In the genomic region with DNA sequence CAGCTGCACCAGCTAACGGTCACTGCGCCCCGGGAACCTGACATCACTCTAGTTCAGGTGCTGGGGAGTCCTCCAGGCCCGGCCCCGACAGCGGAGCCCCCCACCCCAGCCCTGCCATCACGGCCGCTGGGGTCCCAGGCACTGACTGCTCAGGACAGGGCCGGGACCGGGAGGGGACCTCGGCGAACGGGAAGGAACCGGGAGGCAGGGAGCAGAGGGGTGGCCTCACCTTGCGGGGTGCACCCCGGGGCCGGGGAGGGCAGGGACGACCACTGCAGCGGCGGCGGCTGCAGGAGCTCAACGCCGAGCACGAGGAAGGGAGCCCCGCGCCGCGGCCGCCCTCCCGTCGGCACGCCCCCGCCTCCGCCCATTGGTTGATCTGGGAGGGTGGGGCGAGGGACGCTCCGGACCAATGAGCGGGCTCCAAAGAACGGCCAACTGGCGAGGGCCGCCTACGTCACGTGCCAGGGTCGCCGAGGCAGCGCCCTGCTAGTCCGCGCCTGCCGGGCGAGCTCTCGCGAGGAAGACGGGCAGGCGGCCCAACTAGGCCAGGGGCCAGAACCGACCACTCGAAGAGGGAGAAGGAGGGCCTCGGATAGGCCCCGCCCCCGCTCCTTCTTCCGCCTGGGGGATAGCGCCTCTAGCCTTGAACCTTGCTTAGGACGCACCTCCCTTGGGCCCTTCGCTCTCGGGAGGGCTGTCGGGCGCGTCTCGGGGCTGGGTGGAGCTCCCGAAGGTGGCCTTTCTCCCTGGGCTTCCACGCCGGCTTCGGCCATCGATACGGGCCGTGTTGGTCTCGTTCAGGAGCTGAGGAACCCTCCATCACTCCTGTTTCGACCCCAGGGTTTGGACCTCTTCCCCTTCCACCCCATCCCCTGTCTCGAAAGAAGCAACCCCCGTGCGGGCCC, we compare ENCODE assay signal across 8 cellular contexts. TPM values are rescaled to one million over a fixed set of nuclear protein-coding genes. Genes with fewer than 3 reads are reported as not detected.
DNase-seq lines count a peak whose midpoint lies in the region; ATAC-seq and TF ChIP-seq lines count a peak whose summit lies in the region.

ADISSP (minus strand) TSS at position 320 of the 908 bp plus-strand sequence. CDS start 7,653 bp downstream, outside the sequence.

- peak within 1 kb of the TSS; percentile 89 for H3K4me3 Mint-ChIP-seq in activated T-helper 17 cell treated with anti-CD3 and anti-CD28 coated beads, Interleukin-2, amount 50 U/mL, for 72 hours
- H3K4me3 Mint-ChIP-seq in naive B cell = peak within 1 kb of the TSS; percentile 87 to 96 (median 94)
- peak within 1 kb of the TSS; percentile 89 for H3K4me3 Mint-ChIP-seq in stimulated activated memory B cell treated with anti-CD40 and anti-IgM and Interleukin-4, amounts not matched to agents 10 μg/mL and 1 μg/mL and 100 μg/mL, for 72 hours

- H3K27ac Mint-ChIP-seq in activated T-helper 17 cell treated with anti-CD3 and anti-CD28 coated beads, Interleukin-2, amount 50 U/mL, for 72 hours = peak within 1 kb of the TSS; percentile 94
- H3K27ac Mint-ChIP-seq in naive B cell = peak within 1 kb of the TSS; percentile 94 to 99 (median 96)
- H3K27ac Mint-ChIP-seq in stimulated activated memory B cell treated with anti-CD40 and anti-IgM and Interleukin-4, amounts not matched to agents 10 μg/mL and 1 μg/mL and 100 μg/mL, for 72 hours = peak within 1 kb of the TSS; percentile 90

- H3K4me1 Mint-ChIP-seq in activated T-helper 17 cell treated with anti-CD3 and anti-CD28 coated beads, Interleukin-2, amount 50 U/mL, for 72 hours = peaks cover 12% of the 10 kb centered on the region
- H3K4me1 Mint-ChIP-seq in naive B cell = peaks cover 21 to 41% (median 37%) of the 10 kb centered on the region in 3 donors
- H3K4me1 Mint-ChIP-seq in stimulated activated memory B cell treated with anti-CD40 and anti-IgM and Interleukin-4, amounts not matched to agents 10 μg/mL and 1 μg/mL and 100 μg/mL, for 72 hours = peaks cover 47% of the 10 kb centered on the region

- DNase-seq in ELF-1 (ENCODE audit: low read depth, low spot score) = peak; percentile 99
- DNase-seq in GOT3 (lab: John Stamatoyannopoulos, UW) = peak; percentile 97
- peak; percentile 90 for DNase-seq in LNCaP clone FGC (ENCODE audit: low read depth)
- DNase-seq in RWPE1 (ENCODE audit: low spot score) = peak; percentile 100
- DNase-seq in fibroblast of gingiva (ENCODE audit: low read depth) = peak; percentile 98
- peak; percentile 96 for DNase-seq in naive B cell

- CTCF ChIA-PET in RWPE1 (lab: Yijun Ruan, JAX) = interaction anchor here (0.6 to 2.4 kb wide), 11 partner anchors 9 to 424 kb away, joined by 3 to 10 read pairs (median 4); partner anchors contain the start of genes CENPB and SPEF1

- POLR2A ChIA-PET in RWPE1 (lab: Yijun Ruan, JAX; ENCODE audit: low non-redundant PET) = interaction anchor here (0.6 to 1.6 kb wide), 5 partner anchors 10 to 110 kb away, joined by 3 to 9 read pairs (median 4); partner anchors contain the start of gene SPEF1

- no peaks in the 10 kb centered on the region for H3K27me3 Mint-ChIP-seq in activated T-helper 17 cell treated with anti-CD3 and anti-CD28 coated beads, Interleukin-2, amount 50 U/mL, for 72 hours
- no peaks in the 10 kb centered on the region for H3K27me3 Mint-ChIP-seq in naive B cell
- no peaks in the 10 kb centered on the region for H3K27me3 Mint-ChIP-seq in stimulated activated memory B cell treated with anti-CD40 and anti-IgM and Interleukin-4, amounts not matched to agents 10 μg/mL and 1 μg/mL and 100 μg/mL, for 72 hours

- ATAC-seq in activated T-helper 17 cell treated with anti-CD3 and anti-CD28 coated beads, Interleukin-2, amount 50 U/mL, for 72 hours (replicated peaks) = peak; percentile 94
- ATAC-seq in naive B cell (ENCODE audit: low read depth in 2 of 2) = peak; percentile 82 to 85
- ATAC-seq in stimulated activated memory B cell treated with anti-CD40 and anti-IgM and Interleukin-4, amounts not matched to agents 10 μg/mL and 1 μg/mL and 100 μg/mL, for 72 hours = peak; percentile 97

- H3K36me3 Mint-ChIP-seq in activated T-helper 17 cell treated with anti-CD3 and anti-CD28 coated beads, Interleukin-2, amount 50 U/mL, for 72 hours (ENCODE audit: low read depth) = no peaks in the 10 kb centered on the region
- no peaks in the 10 kb centered on the region for H3K36me3 Mint-ChIP-seq in naive B cell
- H3K36me3 Mint-ChIP-seq in stimulated activated memory B cell treated with anti-CD40 and anti-IgM and Interleukin-4, amounts not matched to agents 10 μg/mL and 1 μg/mL and 100 μg/mL, for 72 hours = no peaks in the 10 kb centered on the region

- peak within 1 kb of the TSS; percentile 82 for H3K4me3 ChIP-seq in LNCaP clone FGC (ENCODE audit: low read depth, low read length)

- TF ChIP-seq CTCF in LNCaP clone FGC (IDR thresholded peaks at IDR 0.05; ENCODE audit: control insufficient read depth, extremely low read depth, insufficient read depth) = no peak
- no peak for TF ChIP-seq CTCF in RWPE1 (conservative IDR thresholded peaks at IDR 0.05; ENCODE audit: low read depth)

- H3K9me3 Mint-ChIP-seq in activated T-helper 17 cell treated with anti-CD3 and anti-CD28 coated beads, Interleukin-2, amount 50 U/mL, for 72 hours = no peaks in the 10 kb centered on the region
- no peaks in the 10 kb centered on the region for H3K9me3 Mint-ChIP-seq in naive B cell
- no peaks in the 10 kb centered on the region for H3K9me3 Mint-ChIP-seq in stimulated activated memory B cell treated with anti-CD40 and anti-IgM and Interleukin-4, amounts not matched to agents 10 μg/mL and 1 μg/mL and 100 μg/mL, for 72 hours

- peak within 1 kb of the TSS; percentile 90 for H3K27ac ChIP-seq in RWPE1

RNA-seq across cellular contexts. Expression of gene ADISSP, which starts in this region (rescaled TPM):
- 10 to 100 TPM; 40.7 to 66.0 TPM for total RNA-seq in activated T-helper 17 cell treated with anti-CD3 and anti-CD28 coated beads, Interleukin-2, amount 50 U/mL, for 72 hours
- 10 to 100 TPM; 17.3 to 24.9 (median 20.8) TPM for polyA plus RNA-seq in naive B cell (ENCODE audit: low read depth in 6 of 6)

Comparison
In these comparisons a context has a peak if more than half of its experiments do, and no peak if none do; other contexts are left out.
1. Peak in every context shown above with its lines: DNase-seq, ATAC-seq, H3K4me3 ChIP-seq and H3K27ac ChIP-seq.